In the genomic region with DNA sequence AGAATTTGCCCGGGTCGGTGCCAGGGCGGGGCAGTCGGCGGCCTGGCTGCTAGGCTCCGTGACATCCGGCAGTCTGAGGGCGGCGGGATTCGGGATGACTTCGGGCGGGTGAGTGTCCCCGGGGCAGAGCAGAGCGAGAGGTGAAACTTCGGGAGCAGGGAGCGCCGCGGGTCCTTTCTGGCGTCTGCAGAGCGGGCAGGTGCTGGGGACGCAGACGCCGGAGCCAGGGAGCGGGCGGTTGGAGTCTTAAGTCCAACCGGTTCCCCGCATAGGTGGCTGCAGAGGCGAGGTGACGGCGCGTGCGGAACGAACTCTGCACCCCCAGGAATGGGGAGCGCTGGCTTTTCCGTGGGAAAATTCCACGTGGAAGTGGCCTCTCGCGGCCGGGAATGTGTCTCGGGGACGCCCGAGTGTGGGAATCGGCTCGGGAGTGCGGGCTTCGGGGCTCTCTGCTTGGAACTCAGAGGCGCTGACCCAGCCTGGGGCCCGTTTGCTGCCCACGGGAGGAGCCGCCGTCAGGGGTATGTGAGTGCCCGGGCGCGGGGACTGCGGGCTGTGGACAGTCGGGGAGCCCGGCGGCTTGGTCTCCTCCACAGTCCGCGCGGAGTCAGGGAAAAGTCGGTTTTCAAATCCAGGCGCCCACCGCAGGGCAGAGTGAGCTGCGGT, we compare ENCODE assay signal across 1 cellular context.
TF ChIP-seq lines count a peak whose summit lies in the region.

A gene with protein sequence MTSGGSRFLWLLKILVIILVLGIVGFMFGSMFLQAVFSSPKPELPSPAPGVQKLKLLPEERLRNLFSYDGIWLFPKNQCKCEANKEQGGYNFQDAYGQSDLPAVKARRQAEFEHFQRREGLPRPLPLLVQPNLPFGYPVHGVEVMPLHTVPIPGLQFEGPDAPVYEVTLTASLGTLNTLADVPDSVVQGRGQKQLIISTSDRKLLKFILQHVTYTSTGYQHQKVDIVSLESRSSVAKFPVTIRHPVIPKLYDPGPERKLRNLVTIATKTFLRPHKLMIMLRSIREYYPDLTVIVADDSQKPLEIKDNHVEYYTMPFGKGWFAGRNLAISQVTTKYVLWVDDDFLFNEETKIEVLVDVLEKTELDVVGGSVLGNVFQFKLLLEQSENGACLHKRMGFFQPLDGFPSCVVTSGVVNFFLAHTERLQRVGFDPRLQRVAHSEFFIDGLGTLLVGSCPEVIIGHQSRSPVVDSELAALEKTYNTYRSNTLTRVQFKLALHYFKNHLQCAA (plus strand): TSS at position 71 of the 666 bp plus-strand sequence. CDS start 24 bp downstream, at position 95.

TF ChIP-seq in H1, 55 proteins besides CTCF, POLR2A, EP300 and RAD21:
- TF ChIP-seq, protein P1, sequence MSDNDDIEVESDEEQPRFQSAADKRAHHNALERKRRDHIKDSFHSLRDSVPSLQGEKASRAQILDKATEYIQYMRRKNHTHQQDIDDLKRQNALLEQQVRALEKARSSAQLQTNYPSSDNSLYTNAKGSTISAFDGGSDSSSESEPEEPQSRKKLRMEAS (IDR thresholded peaks at IDR 0.05) = 0 out of 2 replicates have a peak, but pooled peaks have one; percentile 23
- TF ChIP-seq RBBP5 (IDR thresholded peaks at IDR 0.05; ENCODE audit: borderline replicate concordance, low read depth, low read length) = 0 out of 2 replicates have a peak, but pooled peaks have one; percentile 77
- peak; percentile 90 for TF ChIP-seq EZH2 (IDR thresholded peaks at IDR 0.05; ENCODE audit: low read depth, low read length, severe bottlenecking)
- no peak for TF ChIP-seq ASH2L (IDR thresholded peaks at IDR 0.05; ENCODE audit: low read length)
- TF ChIP-seq SIN3A (conservative IDR thresholded peaks at IDR 0.05 in 1 of 2, IDR thresholded peaks at IDR 0.05 in 1 of 2; ENCODE audit: low read depth in 1 of 2, low read length in 2 of 2) = no peak
- peak; percentile 87 for TF ChIP-seq KDM4A (IDR thresholded peaks at IDR 0.05; ENCODE audit: low read depth, low read length, severe bottlenecking)
- TF ChIP-seq, protein P2, sequence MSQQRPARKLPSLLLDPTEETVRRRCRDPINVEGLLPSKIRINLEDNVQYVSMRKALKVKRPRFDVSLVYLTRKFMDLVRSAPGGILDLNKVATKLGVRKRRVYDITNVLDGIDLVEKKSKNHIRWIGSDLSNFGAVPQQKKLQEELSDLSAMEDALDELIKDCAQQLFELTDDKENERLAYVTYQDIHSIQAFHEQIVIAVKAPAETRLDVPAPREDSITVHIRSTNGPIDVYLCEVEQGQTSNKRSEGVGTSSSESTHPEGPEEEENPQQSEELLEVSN (IDR thresholded peaks at IDR 0.05) = peak; percentile 21; the same call in 1 of the 2 replicates
- peak; percentile 65 for TF ChIP-seq RNF2 (IDR thresholded peaks at IDR 0.05; ENCODE audit: borderline replicate concordance, low read depth, low read length, missing control alignments, poor library complexity, severe bottlenecking)
- peak; percentile 90 for TF ChIP-seq SUZ12 (IDR thresholded peaks at IDR 0.05; ENCODE audit: low read length)
